9 cellular contexts compared by ENCODE assay signal in the genomic region with DNA sequence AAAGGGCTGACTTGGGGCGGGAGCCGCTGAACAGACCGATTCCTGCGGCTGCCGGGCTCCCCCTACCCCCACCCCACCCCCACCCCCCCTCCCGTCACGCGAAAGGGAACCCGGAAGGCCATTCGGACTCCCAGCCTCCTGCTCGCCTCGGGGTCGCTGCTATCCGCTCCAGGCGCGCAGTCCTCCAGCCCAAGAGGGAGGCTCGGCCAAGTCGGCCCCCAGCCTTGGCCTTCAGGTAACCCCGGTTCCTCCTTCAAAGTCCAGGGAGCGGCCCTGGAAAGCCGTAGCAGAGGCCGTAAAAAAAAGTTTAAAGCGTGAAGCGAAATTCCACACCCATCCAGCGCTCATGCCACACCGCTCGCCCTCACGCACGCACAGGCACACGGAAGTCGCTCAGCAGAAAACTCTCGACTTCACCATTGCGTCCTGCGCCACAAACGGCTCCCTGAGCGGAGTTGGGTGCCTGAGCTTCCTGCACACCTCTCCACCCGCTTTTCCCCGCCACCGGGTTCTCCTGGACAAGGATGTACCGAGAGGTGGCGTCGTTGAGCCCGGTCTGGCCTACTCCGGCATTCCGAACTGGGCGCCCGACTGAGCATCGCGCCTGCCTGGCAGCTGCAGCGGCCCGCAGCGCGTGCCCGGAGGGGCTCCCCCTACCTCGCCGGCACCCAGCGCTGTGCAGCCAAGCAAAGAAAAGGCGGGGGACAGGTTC. TPM values are rescaled to one million over a fixed set of nuclear protein-coding genes. Genes with fewer than 3 reads are reported as not detected.
A peak's percentile ranks its signal among the peaks of the same experiment; 100 is the strongest.
DNase-seq lines count a peak whose midpoint lies in the region; ATAC-seq and TF ChIP-seq lines count a peak whose summit lies in the region.
"Had no signal": no experiment of that assay in that cellular context is flagged by ENCODE, and none has a peak within 500 bp of the region (broad histone marks: within the 10 kb centered on the region; RNA-seq: fewer than 3 reads in every experiment).

No MANE protein-coding gene starts in this region.

- H3K9ac ChIP-seq in NT2/D1 (ENCODE audit: insufficient read length, low read depth) = peak overlapping the region; percentile 85

- H3K4me1 ChIP-seq in NT2/D1 (ENCODE audit: insufficient read depth, insufficient read length) (peaks cover 3% of the 10 kb centered on the region), uterus (peaks cover 0 to 12% of the 10 kb centered on the region in 2 donors)

- H3K27ac Mint-ChIP-seq in T-helper 17 cell = no peak overlapping the region

- ATAC-seq in T-helper 17 cell = no peak

- peaks cover 65% of the 10 kb centered on the region for H3K27me3 Mint-ChIP-seq in T-helper 17 cell

- intact Hi-C loops in head of caudate nucleus (cut with DNase I) = loop anchor here (10.0 kb wide), 1 partner anchor 132 kb away; no protein-coding TSS in a partner anchor
- intact Hi-C loops in uterus (cut with DNase I; ENCODE audit: low total_unique reads) = no loop called here

- H3K27ac ChIP-seq in uterus = no peak overlapping the region
- H3K27ac ChIP-seq: epithelial cell of prostate had no signal

- no peak for TF ChIP-seq POLR2A in uterus (IDR thresholded peaks at IDR 0.05)

- no peaks in the 10 kb centered on the region for H3K36me3 ChIP-seq in NT2/D1 (ENCODE audit: insufficient read depth, insufficient read length, low read length)
- H3K36me3 ChIP-seq in uterus = no peaks in the 10 kb centered on the region

- H3K9me3 ChIP-seq in NT2/D1 (ENCODE audit: insufficient read depth, low read length) (no peaks in the 10 kb centered on the region), uterus (no peaks in the 10 kb centered on the region), T-helper 17 cell (ENCODE audit: control insufficient read depth, low read length, poor library complexity, severe bottlenecking) (no peaks in the 10 kb centered on the region)

- no peak overlapping the region for H3K4me3 Mint-ChIP-seq in T-helper 17 cell

- TF ChIP-seq CTCF in GM12872 (IDR thresholded peaks at IDR 0.05; ENCODE audit: insufficient read depth, low read depth, low read length) = peak; percentile 37; the same call in 1 of the 3 replicates
- peak in 1 of 4 experiments; percentile 17 for TF ChIP-seq CTCF in uterus (IDR thresholded peaks at IDR 0.05)

- H3K36me3 Mint-ChIP-seq in T-helper 17 cell (ENCODE audit: low read depth) = peaks cover 16% of the 10 kb centered on the region

- H3K4me1 Mint-ChIP-seq in T-helper 17 cell = peaks cover 16% of the 10 kb centered on the region

- DNase-seq in NT2/D1 (ENCODE audit: low read depth, low spot score) (peak; percentile 64), head of caudate nucleus (peak; percentile 72 to 96 (median 88)), putamen (ENCODE audit: low spot score) (peak; percentile 82), uterus (no peak), T-helper 17 cell (no peak), SK-N-DZ (ENCODE audit: low spot score) (no peak), NCI-H748 (lab: John Stamatoyannopoulos, UW; ENCODE audit: unreplicated experiment) (no peak)

- H3K27me3 ChIP-seq in NT2/D1 (ENCODE audit: insufficient read depth, insufficient read length) (peaks cover 79% of the 10 kb centered on the region), uterus (peaks cover 0 to 4% of the 10 kb centered on the region in 2 donors)

- H3K4me3 ChIP-seq in NT2/D1 (ENCODE audit: insufficient read length, low read depth) = peak overlapping the region; percentile 54
- H3K4me3 ChIP-seq in uterus = peak overlapping the region in 1 of 2 donors; percentile 9

RNA-seq across cellular contexts. Expression of gene SORCS3, which starts 1.4 kb away (rescaled TPM):
- total RNA-seq in uterus = 1 to 10 TPM in 1 of 4 donors, under 1 TPM in 1, not detected in 2; 0.77 to 2.4 TPM
- under 1 TPM in 1 of 2 donors, not detected in 1; 0.35 TPM for total RNA-seq in T-helper 17 cell
- polyA plus RNA-seq in SK-N-DZ (2014; cell fraction: cytosol; rRNA removed) = not detected in 2 replicates
- not detected in 2 replicates for polyA plus RNA-seq in SK-N-DZ (2014; cell fraction: nucleus; rRNA removed)

Comparison
In these comparisons a context has a peak if more than half of its experiments do, and no peak if none do; other contexts are left out.
1. DNase-seq: peak in NT2/D1 (single experiment), head of caudate nucleus (42 of 42) and putamen (single experiment); none in uterus (0 of 2), T-helper 17 cell (0 of 3), SK-N-DZ (single experiment) and NCI-H748 (single experiment).